9 cellular contexts compared by ENCODE assay signal in genomic region chrX:44314259-44314734, GRCh38. TPM values are rescaled to one million over a fixed set of nuclear protein-coding genes. Genes with fewer than 3 reads are reported as not detected.
DNase-seq lines count a peak whose midpoint lies in the region; ATAC-seq and TF ChIP-seq lines count a peak whose summit lies in the region.
"Had no signal": no experiment of that assay in that cellular context is flagged by ENCODE, and none has a peak within 500 bp of the region (broad histone marks: within the 10 kb centered on the region; RNA-seq: fewer than 3 reads in every experiment).

No MANE protein-coding gene starts in this region.

- H3K27me3 Mint-ChIP-seq in activated B cell treated with CpG ODN at 0.5 μM for 24 hours (no peaks in the 10 kb centered on the region), HFFc6 (ENCODE audit: insufficient read depth) (peaks cover 2% of the 10 kb centered on the region)

- TF ChIP-seq CTCF in AG10803 (conservative IDR thresholded peaks at IDR 0.05; ENCODE audit: low read length), result no peak
- no peak for TF ChIP-seq CTCF in activated B cell treated with CpG ODN at 0.5 μM for 24 hours (IDR thresholded peaks at IDR 0.05)
- TF ChIP-seq CTCF in HFFc6 (IDR thresholded peaks at IDR 0.05), result no peak

- CTCF ChIA-PET in activated B cell treated with CpG ODN at 0.5 μM for 24 hours (lab: Charles Lee), result no interaction called here

- H3K4me1 Mint-ChIP-seq in activated B cell treated with CpG ODN at 0.5 μM for 24 hours (peaks cover 9% of the 10 kb centered on the region), HFFc6 (ENCODE audit: low read depth) (no peaks in the 10 kb centered on the region)

- no peak overlapping the region for H3K4me3 Mint-ChIP-seq in activated B cell treated with CpG ODN at 0.5 μM for 24 hours
- H3K4me3 Mint-ChIP-seq in HFFc6, result no peak overlapping the region

- peak; percentile 45 for ATAC-seq in activated B cell treated with CpG ODN at 0.5 μM for 24 hours (ENCODE audit: low read depth)
- no peak for ATAC-seq in activated CD4-positive, CD25-positive, alpha-beta regulatory T cell treated with anti-CD3 and anti-CD28 coated beads, Interleukin-2, amount 50 U/mL, for 24 hours

- H3K4me3 ChIP-seq in AG10803 (ENCODE audit: low read length), result no peak overlapping the region
- H3K4me3 ChIP-seq: skin epidermis had no signal

- DNase-seq in AG10803 (ENCODE audit: low read depth) (peak; percentile 25), HT-29 (ENCODE audit: low spot score) (peak; percentile 46), activated B cell treated with CpG ODN at 0.5 μM for 24 hours (peak; percentile 13), inferior parietal cortex (ENCODE audit: extremely low spot score) (peak; percentile 23), HFFc6 (no peak), NCI-H2171 (lab: John Stamatoyannopoulos, UW) (no peak), nucleus accumbens (lab: John Stamatoyannopoulos, UW) (no peak)

- H3K36me3 Mint-ChIP-seq in activated B cell treated with CpG ODN at 0.5 μM for 24 hours (ENCODE audit: low read depth) (no peaks in the 10 kb centered on the region), HFFc6 (ENCODE audit: low read depth) (no peaks in the 10 kb centered on the region)

- POLR2A ChIA-PET in activated B cell treated with CpG ODN at 0.5 μM for 24 hours (lab: Charles Lee), result no interaction called here

- intact Hi-C loops in activated B cell treated with CpG ODN at 0.5 μM for 24 hours (cut with micrococcal nuclease), result no loop called here

- H3K9me3 Mint-ChIP-seq in activated B cell treated with CpG ODN at 0.5 μM for 24 hours (no peaks in the 10 kb centered on the region), HFFc6 (no peaks in the 10 kb centered on the region)

- H3K27ac Mint-ChIP-seq in activated B cell treated with CpG ODN at 0.5 μM for 24 hours, result no peak overlapping the region
- H3K27ac Mint-ChIP-seq in HFFc6, result no peak overlapping the region

RNA-seq across cellular contexts. Expression of gene EFHC2, which starts 29.2 kb away (rescaled TPM):
- total RNA-seq in HT-29 (2014; rRNA removed; shearing (Covaris generic)), result 0.21 TPM in 1 of 2 replicates, not detected in the other
- total RNA-seq in activated B cell treated with CpG ODN at 0.5 μM for 24 hours, result not detected in 2 replicates
- total RNA-seq in HFFc6 (2021; fragmentation: NEBNext Ultra II Directional; extraction: Animal tissue kit (Norgen Biotek cat#: 25700)), result not detected

Comparison
In these comparisons a context has a peak if more than half of its experiments do, and no peak if none do; other contexts are left out.
1. DNase-seq: peak in AG10803 (single experiment), HT-29 (single experiment), activated B cell treated with CpG ODN at 0.5 μM for 24 hours (single experiment) and inferior parietal cortex (single experiment); none in HFFc6 (single experiment), NCI-H2171 (single experiment) and nucleus accumbens (0 of 56).